Comparison of ENCODE assay signal across 39 cellular contexts in genomic region chr6:155452576-155452975, GRCh38. TPM values are rescaled to one million over a fixed set of nuclear protein-coding genes. Genes with fewer than 3 reads are reported as not detected.
"Had no signal": no experiment of that assay in that cellular context is flagged by ENCODE, and none has a peak within 500 bp of the region (broad histone marks: within the 10 kb centered on the region; RNA-seq: fewer than 3 reads in every experiment).

No MANE protein-coding gene starts in this region.

- H3K27me3 Mint-ChIP-seq: activated CD4-positive, alpha-beta T cell treated with anti-CD3 and anti-CD28 coated beads, Interleukin-2, amount 10 ng/mL, durations not matched to agents 7 days and 5 days; activated naive CD4-positive, alpha-beta T cell treated with anti-CD3 and anti-CD28 coated beads, Interleukin-2, amount 50 U/mL, for 24 hours had no signal

- H3K27ac ChIP-seq: cardiac muscle cell, colonic mucosa, PC-9, RWPE1 had no signal

- H3K9me3 ChIP-seq: colonic mucosa, MG63 had no signal

- H3K4me1 Mint-ChIP-seq: activated CD4-positive, alpha-beta T cell treated with anti-CD3 and anti-CD28 coated beads for 36 hours; activated CD4-positive, alpha-beta T cell treated with anti-CD3 and anti-CD28 coated beads, Interleukin-2, amount 10 ng/mL, durations not matched to agents 7 days and 5 days; activated naive CD8-positive, alpha-beta T cell treated with anti-CD3 and anti-CD28 coated beads, Interleukin-2, amount 10 ng/mL, durations not matched to agents 7 days and 5 days; central memory CD8-positive, alpha-beta T cell; T-helper 17 cell had no signal

- H3K4me3 Mint-ChIP-seq: activated CD4-positive, alpha-beta T cell treated with anti-CD3 and anti-CD28 coated beads for 36 hours; activated CD4-positive, alpha-beta T cell treated with anti-CD3 and anti-CD28 coated beads, Interleukin-2, amount 10 ng/mL, durations not matched to agents 7 days and 5 days; activated CD8-positive, alpha-beta T cell treated with anti-CD3 and anti-CD28 coated beads, Interleukin-2, amount 10 ng/mL, durations not matched to agents 7 days and 5 days; activated naive CD4-positive, alpha-beta T cell treated with anti-CD3 and anti-CD28 coated beads, Interleukin-2, amount 50 U/mL, for 24 hours; activated naive CD8-positive, alpha-beta T cell treated with anti-CD3 and anti-CD28 coated beads, Interleukin-2, amount 10 ng/mL, durations not matched to agents 7 days and 5 days; activated T-cell treated with anti-CD3 and anti-CD28 coated beads, Interleukin-2, amount 50 U/mL, for 24 hours; central memory CD8-positive, alpha-beta T cell; T-cell; T-helper 17 cell; WTC11 had no signal

- H3K4me1 ChIP-seq: colonic mucosa had no signal

- H3K36me3 ChIP-seq: cardiac muscle cell, colonic mucosa, MG63 had no signal

- ATAC-seq: activated CD4-positive, alpha-beta T cell treated with anti-CD3 and anti-CD28 coated beads for 36 hours; activated CD4-positive, CD25-positive, alpha-beta regulatory T cell treated with anti-CD3 and anti-CD28 coated beads, Interleukin-2, amount 50 U/mL, for 24 hours; activated CD8-positive, alpha-beta T cell treated with anti-CD3 and anti-CD28 coated beads, Interleukin-2, amount 10 ng/mL, durations not matched to agents 7 days and 5 days; Right ventricle myocardium inferior; SK-N-SH treated with all-trans-retinoic acid at 6 μM for 48 hours; T-cell; T-helper 17 cell; WTC11 had no signal

- DNase-seq: activated CD4-positive, alpha-beta T cell treated with anti-CD3 and anti-CD28 coated beads for 36 hours; activated CD4-positive, alpha-beta T cell treated with anti-CD3 and anti-CD28 coated beads, Interleukin-2, amount 10 ng/mL, durations not matched to agents 7 days and 5 days; activated CD4-positive, alpha-beta T cell treated with anti-CD3 and anti-CD28 coated beads, Interleukin-2, amount 50 U/mL, for 48 hours; activated CD8-positive, alpha-beta T cell treated with anti-CD3 and anti-CD28 coated beads, Interleukin-2, amount 10 ng/mL, durations not matched to agents 7 days and 5 days; activated effector memory CD4-positive, alpha-beta T cell treated with Interleukin-2 at 50 U/mL for 16 hours; activated naive CD4-positive, alpha-beta T cell; activated naive CD8-positive, alpha-beta T cell treated with anti-CD3 and anti-CD28 coated beads, Interleukin-2, amount 10 ng/mL, durations not matched to agents 7 days and 5 days; activated T-cell treated with anti-CD3 and anti-CD28 coated beads, Interleukin-2, amount 50 U/mL, for 24 hours; anterior cingulate cortex; colonic mucosa; Karpas-422; MG63; NCI-H1048; NCI-H1105 treated with DMSO at 0.1 percent for 48 hours; NCI-H1436; NCI-H1694; NCI-H1930; NCI-H2081 treated with DMSO at 0.1 percent for 48 hours; NCI-H345; NCI-H524 treated with DMSO at 0.1 percent for 48 hours; NCI-H748 treated with DMSO at 0.1 percent for 48 hours; NK-92 treated with Interleukin-12 subunit alpha and Interleukin-12 subunit beta, amount 100 ng/mL, for 24 hours; PC-9; SIG-M5; T-cell; T-helper 17 cell; T-helper 9 cell had no signal

- H3K4me3 ChIP-seq: cardiac muscle cell, colonic mucosa, MG63, PC-9 had no signal

- H3K27me3 ChIP-seq: cardiac muscle cell, colonic mucosa, MG63 had no signal

- H3K9me3 Mint-ChIP-seq: activated CD4-positive, alpha-beta T cell treated with anti-CD3 and anti-CD28 coated beads, Interleukin-2, amount 10 ng/mL, durations not matched to agents 7 days and 5 days; activated naive CD4-positive, alpha-beta T cell treated with anti-CD3 and anti-CD28 coated beads, Interleukin-2, amount 50 U/mL, for 24 hours; activated naive CD8-positive, alpha-beta T cell treated with anti-CD3 and anti-CD28 coated beads, Interleukin-2, amount 10 ng/mL, durations not matched to agents 7 days and 5 days; activated T-cell treated with anti-CD3 and anti-CD28 coated beads, Interleukin-2, amount 50 U/mL, for 24 hours; central memory CD8-positive, alpha-beta T cell; T-cell; WTC11 had no signal

- H3K27ac Mint-ChIP-seq: activated CD4-positive, alpha-beta T cell treated with anti-CD3 and anti-CD28 coated beads for 36 hours; activated CD4-positive, alpha-beta T cell treated with anti-CD3 and anti-CD28 coated beads, Interleukin-2, amount 10 ng/mL, durations not matched to agents 7 days and 5 days; activated CD8-positive, alpha-beta T cell treated with anti-CD3 and anti-CD28 coated beads, Interleukin-2, amount 10 ng/mL, durations not matched to agents 7 days and 5 days; activated naive CD4-positive, alpha-beta T cell treated with anti-CD3 and anti-CD28 coated beads, Interleukin-2, amount 50 U/mL, for 24 hours; activated naive CD8-positive, alpha-beta T cell treated with anti-CD3 and anti-CD28 coated beads, Interleukin-2, amount 10 ng/mL, durations not matched to agents 7 days and 5 days; activated T-cell treated with anti-CD3 and anti-CD28 coated beads, Interleukin-2, amount 50 U/mL, for 24 hours; T-cell; T-helper 17 cell; WTC11 had no signal

- H3K36me3 Mint-ChIP-seq: activated naive CD4-positive, alpha-beta T cell treated with anti-CD3 and anti-CD28 coated beads, Interleukin-2, amount 50 U/mL, for 24 hours; T-cell; WTC11 had no signal

RNA-seq across cellular contexts. Expression of gene NOX3, which starts 3.1 kb away (rescaled TPM):
- total RNA-seq: activated CD4-positive, alpha-beta T cell treated with anti-CD3 and anti-CD28 coated beads for 36 hours; activated CD4-positive, alpha-beta T cell treated with anti-CD3 and anti-CD28 coated beads, Interleukin-2, amount 10 ng/mL, durations not matched to agents 7 days and 5 days; activated CD8-positive, alpha-beta T cell treated with anti-CD3 and anti-CD28 coated beads, Interleukin-2, amount 10 ng/mL, durations not matched to agents 7 days and 5 days; activated naive CD8-positive, alpha-beta T cell treated with anti-CD3 and anti-CD28 coated beads, Interleukin-2, amount 10 ng/mL, durations not matched to agents 7 days and 5 days; cardiac muscle cell; chondrocyte; colonic mucosa; NCI-H460; PC-9; Right ventricle myocardium inferior; SK-MEL-5; T-cell; T-helper 17 cell; WTC11 had no signal
- polyA plus RNA-seq: adipose tissue, cardiac muscle cell had no signal
